In the genomic region with DNA sequence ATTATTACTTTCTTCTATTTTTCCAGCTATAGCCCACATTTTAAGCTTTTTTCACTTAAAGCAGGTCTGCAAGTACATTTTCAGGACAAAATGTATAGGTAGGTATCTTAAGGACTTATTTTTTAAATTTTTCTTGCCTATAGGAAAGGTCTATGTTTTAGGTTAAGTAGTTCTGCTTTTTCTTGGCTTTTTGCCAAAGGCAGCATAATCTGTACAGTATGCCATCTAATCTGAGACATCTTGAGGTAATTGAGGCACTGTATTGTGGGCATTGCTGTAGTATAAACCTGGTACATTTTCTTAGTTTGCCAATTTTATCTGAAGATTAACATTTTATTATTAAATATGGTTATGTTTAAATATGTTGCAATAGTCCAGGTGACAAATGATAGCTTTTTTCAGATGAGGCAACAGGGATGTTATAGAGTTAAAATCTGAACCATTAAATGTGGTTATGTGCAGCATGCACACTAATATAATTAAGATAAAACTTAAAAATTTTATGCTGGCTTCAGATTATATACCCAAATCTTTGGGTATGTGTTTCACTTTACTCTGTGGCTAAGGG, we compare ENCODE assay signal across 1 cellular context.
TF ChIP-seq lines count a peak whose summit lies in the region.

No MANE protein-coding gene starts in this region.

TF ChIP-seq in HepG2, 621 proteins besides CTCF, POLR2A, EP300 and RAD21 (continued from another document):
- TF ChIP-seq SRSF4 (IDR thresholded peaks at IDR 0.05; ENCODE audit: low read depth, low read length, poor library complexity, severe bottlenecking) = no peak
- TF ChIP-seq CEBPB (IDR thresholded peaks at IDR 0.05; ENCODE audit: borderline replicate concordance, low read depth, low read length) = peak; percentile 49; the same call in 1 of the 2 replicates
